15 cellular contexts compared by ENCODE assay signal in the genomic region with DNA sequence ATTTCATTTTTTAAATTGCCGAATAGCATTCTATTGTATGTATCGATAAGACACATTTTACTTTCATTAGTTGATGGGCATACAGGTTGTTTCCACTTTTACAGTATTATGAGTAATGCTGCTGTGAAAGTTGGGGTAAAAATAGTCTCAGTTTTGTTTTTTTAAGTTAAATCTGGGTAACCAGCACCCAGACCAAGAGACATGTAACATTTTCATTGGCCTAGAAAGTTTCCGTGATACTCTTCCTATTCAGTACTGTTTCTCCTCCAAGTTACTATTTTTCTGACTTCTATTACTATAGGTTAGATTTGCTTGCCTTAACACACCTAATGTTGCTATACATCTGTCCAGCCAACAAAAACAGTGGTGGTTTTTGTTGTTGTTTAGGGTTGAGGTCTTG. TPM values are rescaled to one million over a fixed set of nuclear protein-coding genes. Genes with fewer than 3 reads are reported as not detected.
DNase-seq lines count a peak whose midpoint lies in the region; ATAC-seq, FAIRE-seq and TF ChIP-seq lines count a peak whose summit lies in the region.
"Had no signal": no experiment of that assay in that cellular context is flagged by ENCODE, and none has a peak within 500 bp of the region (broad histone marks: within the 10 kb centered on the region; RNA-seq: fewer than 3 reads in every experiment).

No MANE protein-coding gene starts in this region.

- ATAC-seq in GM18517 (IDR thresholded peaks at IDR 0.05; ENCODE audit: unreplicated experiment) (peak; percentile 67), GM21529 (IDR thresholded peaks at IDR 0.05; ENCODE audit: unreplicated experiment) (peak; percentile 58), HG03280 (IDR thresholded peaks at IDR 0.05; ENCODE audit: unreplicated experiment) (no peak)

- 0 out of 2 replicates have a peak, but pooled peaks cover 2% of the 10 kb centered on the region for H3K36me3 ChIP-seq in Loucy (ENCODE audit: insufficient read depth, low read length)
- H3K36me3 ChIP-seq: ascending aorta had no signal

- H3K79me2 ChIP-seq in Loucy (ENCODE audit: insufficient read depth, low read length): peaks cover 99% of the 10 kb centered on the region

- H4K20me1 ChIP-seq in Loucy (ENCODE audit: insufficient read depth, low read length, poor library complexity, severe bottlenecking): peaks cover 93% of the 10 kb centered on the region

- no peaks in the 10 kb centered on the region for H3K27me3 Mint-ChIP-seq in progenitor cell of endocrine pancreas

- peaks cover 3% of the 10 kb centered on the region for H3K4me1 Mint-ChIP-seq in progenitor cell of endocrine pancreas (ENCODE audit: low read depth)

- no peaks in the 10 kb centered on the region for H3K27me3 ChIP-seq in Loucy (ENCODE audit: insufficient read depth, low read length, poor library complexity, severe bottlenecking)
- H3K27me3 ChIP-seq: ascending aorta, spleen had no signal

- no peaks in the 10 kb centered on the region for H3K9me3 Mint-ChIP-seq in progenitor cell of endocrine pancreas (ENCODE audit: low read depth)
- H3K9me3 Mint-ChIP-seq: nephron had no signal

- H3K9me3 ChIP-seq in Loucy (ENCODE audit: insufficient read depth, low read depth, low read length): no peaks in the 10 kb centered on the region
- H3K9me3 ChIP-seq: ascending aorta, spleen had no signal

- DNase-seq in progenitor cell of endocrine pancreas (ENCODE audit: low spot score, unreplicated experiment): no peak
- no peak for DNase-seq in RCC 7860 (ENCODE audit: low spot score)
- DNase-seq in iPS-NIHi11 (ENCODE audit: low spot score): no peak
- DNase-seq: activated CD4-positive, alpha-beta T cell treated with anti-CD3 and anti-CD28 coated beads for 4 hours; DMS 273 treated with DMSO at 0.1 percent for 48 hours; erythroblast; Kasumi-1; Right ventricle myocardium superior; spleen had no signal

- peaks cover 30% of the 10 kb centered on the region for H3K4me1 ChIP-seq in Loucy (ENCODE audit: insufficient read depth, low read length, poor library complexity, severe bottlenecking)

- H3K4me3 ChIP-seq in Loucy (ENCODE audit: low read length, poor library complexity, severe bottlenecking): no peak overlapping the region
- H3K4me3 ChIP-seq: ascending aorta, spleen had no signal

- no peak overlapping the region for H3K4me3 Mint-ChIP-seq in progenitor cell of endocrine pancreas (ENCODE audit: low read depth)
- H3K4me3 Mint-ChIP-seq: nephron had no signal

- peak overlapping the region; percentile 52 for H3K4me2 ChIP-seq in Loucy (ENCODE audit: low read depth, low read length, poor library complexity, severe bottlenecking)

- no peaks in the 10 kb centered on the region for H3K9me2 ChIP-seq in Loucy (replicated peaks; ENCODE audit: low read depth, low read length)

- H3K36me3 Mint-ChIP-seq in progenitor cell of endocrine pancreas (ENCODE audit: insufficient read depth): peaks cover 12% of the 10 kb centered on the region

- H2AFZ ChIP-seq in Loucy (ENCODE audit: low read length): no peak overlapping the region

- peak overlapping the region; percentile 26 for H3K27ac Mint-ChIP-seq in progenitor cell of endocrine pancreas

- H3F3A ChIP-seq in Loucy (ENCODE audit: low read depth): peaks cover 4% of the 10 kb centered on the region; the same call in 1 of the 2 replicates

- TF ChIP-seq CTCF in Loucy (conservative IDR thresholded peaks at IDR 0.05; ENCODE audit: low read length) (no peak), progenitor cell of endocrine pancreas (IDR thresholded peaks at IDR 0.05; ENCODE audit: unreplicated experiment) (no peak)

- no peak overlapping the region for H3K9ac ChIP-seq in Loucy (ENCODE audit: low read depth, low read length, poor library complexity, severe bottlenecking)

- FAIRE-seq in RCC 7860 (lab: Jason Lieb, UNC): no peak

RNA-seq across cellular contexts. Expression of a gene that starts 12.3 kb away (rescaled TPM):
- 129 and 141 TPM in 2 replicates for total RNA-seq in progenitor cell of endocrine pancreas
